30 cellular contexts compared by ENCODE assay signal in genomic region chr22:48320671-48321515, GRCh38.
DNase-seq lines count a peak whose midpoint lies in the region; ATAC-seq and TF ChIP-seq lines count a peak whose summit lies in the region.
"Had no signal": no experiment of that assay in that cellular context is flagged by ENCODE, and none has a peak within 500 bp of the region (broad histone marks: within the 10 kb centered on the region; RNA-seq: fewer than 3 reads in every experiment).

No MANE protein-coding gene starts in this region.

- H3K4me2 ChIP-seq in BLaER1 (peak overlapping the region; percentile 46), GM23338 (no peak overlapping the region), neural progenitor cell (peak overlapping the region; percentile 56), OCI-LY7 (ENCODE audit: low read length) (no peak overlapping the region)

- H3K4me3 ChIP-seq in BLaER1 (no peak overlapping the region), GM23338 (no peak overlapping the region), neural progenitor cell (no peak overlapping the region), OCI-LY7 (ENCODE audit: low read depth, low read length, poor library complexity, severe bottlenecking) (no peak overlapping the region)
- H3K4me3 ChIP-seq: ascending aorta, cardiac muscle cell, left ventricle myocardium inferior, SJCRH30, skin epidermis, upper lobe of left lung had no signal

- POLR2A ChIA-PET in OCI-LY7 (lab: Charles Lee): no interaction called here

- H3K27ac Mint-ChIP-seq in GM23338: no peak overlapping the region
- H3K27ac Mint-ChIP-seq in brain: peak overlapping the region in 3 of 5 experiments; percentile 37 to 73 (median 55)
- peak overlapping the region; percentile 65 for H3K27ac Mint-ChIP-seq in neural progenitor cell
- no peak overlapping the region for H3K27ac Mint-ChIP-seq in T-helper 2 cell treated with Interferon-gamma antibody and Interleukin-4, amounts not matched to agents 5 μg/mL and 100 μg/mL, for 36 hours
- no peak overlapping the region for H3K27ac Mint-ChIP-seq in nephron progenitor cell
- H3K27ac Mint-ChIP-seq: activated B cell treated with CpG ODN at 0.5 μM for 24 hours; activated naive CD8-positive, alpha-beta T cell treated with anti-CD3 and anti-CD28 coated beads, Interleukin-2, amount 10 ng/mL, durations not matched to agents 7 days and 5 days; mesothelial cell of epicardium had no signal

- no peaks in the 10 kb centered on the region for H3K79me2 ChIP-seq in GM23338 (replicated peaks; ENCODE audit: insufficient read depth)
- no peaks in the 10 kb centered on the region for H3K79me2 ChIP-seq in neural progenitor cell (ENCODE audit: low read depth)
- no peaks in the 10 kb centered on the region for H3K79me2 ChIP-seq in OCI-LY7 (ENCODE audit: insufficient read depth, low read depth, low read length)

- H3K36me3 Mint-ChIP-seq in GM23338 (ENCODE audit: low read depth): peaks cover 7% of the 10 kb centered on the region; the same call in 1 of the 3 replicates
- no peaks in the 10 kb centered on the region for H3K36me3 Mint-ChIP-seq in brain
- no peaks in the 10 kb centered on the region for H3K36me3 Mint-ChIP-seq in neural progenitor cell
- no peaks in the 10 kb centered on the region for H3K36me3 Mint-ChIP-seq in T-helper 2 cell treated with Interferon-gamma antibody and Interleukin-4, amounts not matched to agents 5 μg/mL and 100 μg/mL, for 36 hours (ENCODE audit: low read depth)
- no peaks in the 10 kb centered on the region for H3K36me3 Mint-ChIP-seq in nephron progenitor cell (ENCODE audit: low read depth)
- H3K36me3 Mint-ChIP-seq: activated naive CD8-positive, alpha-beta T cell treated with anti-CD3 and anti-CD28 coated beads, Interleukin-2, amount 10 ng/mL, durations not matched to agents 7 days and 5 days; mesothelial cell of epicardium had no signal

- H3K4me3 Mint-ChIP-seq in GM23338 (no peak overlapping the region), brain (no peak overlapping the region), neural progenitor cell (peak overlapping the region; percentile 74), nephron progenitor cell (no peak overlapping the region)
- H3K4me3 Mint-ChIP-seq in T-helper 2 cell treated with Interferon-gamma antibody and Interleukin-4, amounts not matched to agents 5 μg/mL and 100 μg/mL, for 36 hours: no peak overlapping the region
- H3K4me3 Mint-ChIP-seq: activated B cell treated with CpG ODN at 0.5 μM for 24 hours; activated naive CD8-positive, alpha-beta T cell treated with anti-CD3 and anti-CD28 coated beads, Interleukin-2, amount 10 ng/mL, durations not matched to agents 7 days and 5 days; mesothelial cell of epicardium; naive B cell; stimulated activated naive B cell treated with anti-CD40 and anti-IgM and Interleukin-4, amounts not matched to agents 10 μg/mL and 1 μg/mL and 100 μg/mL, for 72 hours had no signal

- H3K9me3 Mint-ChIP-seq in GM23338 (peaks cover 20% of the 10 kb centered on the region), brain (peaks cover 10 to 20% (median 16%) of the 10 kb centered on the region in 5 experiments), neural progenitor cell (peaks cover 15% of the 10 kb centered on the region), nephron progenitor cell (peaks cover 30% of the 10 kb centered on the region)
- no peaks in the 10 kb centered on the region for H3K9me3 Mint-ChIP-seq in T-helper 2 cell treated with Interferon-gamma antibody and Interleukin-4, amounts not matched to agents 5 μg/mL and 100 μg/mL, for 36 hours

- H3K27me3 Mint-ChIP-seq in GM23338 (ENCODE audit: insufficient read depth, low read depth, poor library complexity): peaks cover 5% of the 10 kb centered on the region
- H3K27me3 Mint-ChIP-seq in brain: peaks cover 7% of the 10 kb centered on the region
- peaks cover 12% of the 10 kb centered on the region for H3K27me3 Mint-ChIP-seq in neural progenitor cell (ENCODE audit: insufficient read depth, low read depth)
- H3K27me3 Mint-ChIP-seq in T-helper 2 cell treated with Interferon-gamma antibody and Interleukin-4, amounts not matched to agents 5 μg/mL and 100 μg/mL, for 36 hours (ENCODE audit: low read depth): no peaks in the 10 kb centered on the region
- peaks cover 9% of the 10 kb centered on the region for H3K27me3 Mint-ChIP-seq in nephron progenitor cell (ENCODE audit: low read depth, poor library complexity)
- H3K27me3 Mint-ChIP-seq: activated naive CD8-positive, alpha-beta T cell treated with anti-CD3 and anti-CD28 coated beads, Interleukin-2, amount 10 ng/mL, durations not matched to agents 7 days and 5 days had no signal

- H3K4me1 ChIP-seq in BLaER1 (peaks cover 25% of the 10 kb centered on the region), GM23338 (ENCODE audit: insufficient read depth) (no peaks in the 10 kb centered on the region), neural progenitor cell (peaks cover 10% of the 10 kb centered on the region), OCI-LY7 (ENCODE audit: insufficient read depth, low read length, poor library complexity, severe bottlenecking) (no peaks in the 10 kb centered on the region)
- H3K4me1 ChIP-seq: ascending aorta, Caco-2, left ventricle myocardium inferior, SJCRH30, upper lobe of left lung had no signal

- intact Hi-C loops in OCI-LY7 (cut with micrococcal nuclease; ENCODE audit: unreplicated experiment): no loop called here

- H3F3A ChIP-seq in GM23338 (replicated peaks; ENCODE audit: low read depth) (no peaks in the 10 kb centered on the region), neural progenitor cell (ENCODE audit: low read depth) (no peaks in the 10 kb centered on the region)

- no peaks in the 10 kb centered on the region for H3K27me3 ChIP-seq in BLaER1
- no peaks in the 10 kb centered on the region for H3K27me3 ChIP-seq in GM23338 (ENCODE audit: insufficient read depth)
- H3K27me3 ChIP-seq in neural progenitor cell: no peaks in the 10 kb centered on the region
- H3K27me3 ChIP-seq: ascending aorta, cardiac muscle cell, upper lobe of left lung had no signal

- H3K4me1 Mint-ChIP-seq in GM23338 (peaks cover 8% of the 10 kb centered on the region), brain (peaks cover 20% of the 10 kb centered on the region), neural progenitor cell (peaks cover 22% of the 10 kb centered on the region), nephron progenitor cell (peaks cover 20% of the 10 kb centered on the region)
- H3K4me1 Mint-ChIP-seq in T-helper 2 cell treated with Interferon-gamma antibody and Interleukin-4, amounts not matched to agents 5 μg/mL and 100 μg/mL, for 36 hours (ENCODE audit: low read depth): no peaks in the 10 kb centered on the region
- H3K4me1 Mint-ChIP-seq: activated B cell treated with CpG ODN at 0.5 μM for 24 hours; activated naive CD8-positive, alpha-beta T cell treated with anti-CD3 and anti-CD28 coated beads, Interleukin-2, amount 10 ng/mL, durations not matched to agents 7 days and 5 days; naive B cell; stimulated activated naive B cell treated with anti-CD40 and anti-IgM and Interleukin-4, amounts not matched to agents 10 μg/mL and 1 μg/mL and 100 μg/mL, for 72 hours had no signal

- DNase-seq in GM23338 (ENCODE audit: low spot score) (no peak), neural progenitor cell (ENCODE audit: low spot score) (peak; percentile 47), OCI-LY7 (ENCODE audit: low spot score) (no peak), SIG-M5 treated with dmso at 0.1 percent for 504 hours (lab: John Stamatoyannopoulos, UW; ENCODE audit: unreplicated experiment) (no peak), nephron progenitor cell (no peak)
- no peak for DNase-seq in T-helper 2 cell treated with Interferon-gamma antibody and Interleukin-4, amounts not matched to agents 5 μg/mL and 100 μg/mL, for 36 hours (ENCODE audit: low spot score)
- DNase-seq: activated B cell treated with CpG ODN at 0.5 μM for 24 hours; activated CD4-positive, alpha-beta T cell treated with anti-CD3 and anti-CD28 coated beads, Interleukin-2, amount 50 U/mL, for 1 hour; activated gamma-delta T cell; activated T-cell treated with anti-CD3 and anti-CD28 coated beads, Interleukin-2, amount 50 U/mL, for 1 hour; C1 segment of cervical spinal cord; Caco-2; cortex of kidney; effector memory CD4-positive, alpha-beta T cell; left ventricle myocardium inferior; naive B cell; NCI-H1694; NCI-H2171 treated with DMSO at 0.1 percent for 48 hours; NCI-H524; SJCRH30; stimulated activated naive B cell treated with anti-CD40 and anti-IgM and Interleukin-4, amounts not matched to agents 10 μg/mL and 1 μg/mL and 100 μg/mL, for 72 hours; upper lobe of left lung had no signal

- CTCF ChIA-PET in OCI-LY7 (lab: Charles Lee; ENCODE audit: unreplicated experiment): no interaction called here

- H4K20me1 ChIP-seq in BLaER1: no peaks in the 10 kb centered on the region
- no peaks in the 10 kb centered on the region for H4K20me1 ChIP-seq in GM23338 (replicated peaks; ENCODE audit: insufficient read depth)
- H4K20me1 ChIP-seq in neural progenitor cell (ENCODE audit: low read depth): no peaks in the 10 kb centered on the region
- no peaks in the 10 kb centered on the region for H4K20me1 ChIP-seq in OCI-LY7 (ENCODE audit: insufficient read depth, low read length)

- H2AFZ ChIP-seq in GM23338 (no peak overlapping the region), neural progenitor cell (replicated peaks) (no peak overlapping the region), OCI-LY7 (ENCODE audit: low read length) (no peak overlapping the region)

- H3K27ac ChIP-seq in BLaER1 (no peak overlapping the region), GM23338 (ENCODE audit: low read depth) (no peak overlapping the region), neural progenitor cell (no peak overlapping the region), OCI-LY7 (ENCODE audit: low read depth, low read length, poor library complexity, severe bottlenecking) (no peak overlapping the region)
- H3K27ac ChIP-seq: ascending aorta, cardiac muscle cell, epithelial cell of prostate, left ventricle myocardium inferior, SJCRH30, skin epidermis, upper lobe of left lung had no signal

- no peak overlapping the region for H3K9ac ChIP-seq in BLaER1
- H3K9ac ChIP-seq in neural progenitor cell: no peak overlapping the region

- TF ChIP-seq CTCF in GM23338 (conservative IDR thresholded peaks at IDR 0.05; ENCODE audit: low read depth in 2 of 2): no peak
- TF ChIP-seq CTCF in brain (conservative IDR thresholded peaks at IDR 0.05): no peak
- TF ChIP-seq CTCF in neural progenitor cell (IDR thresholded peaks at IDR 0.05): no peak
- TF ChIP-seq CTCF in OCI-LY7 (conservative IDR thresholded peaks at IDR 0.05; ENCODE audit: low read length): no peak
- TF ChIP-seq CTCF in nephron progenitor cell (IDR thresholded peaks at IDR 0.05): no peak

- H3K9me3 ChIP-seq in BLaER1 (no peaks in the 10 kb centered on the region; the same call in 1 of the 2 replicates), neural progenitor cell (ENCODE audit: low read depth) (no peaks in the 10 kb centered on the region), OCI-LY7 (ENCODE audit: low read length) (no peaks in the 10 kb centered on the region)
- H3K9me3 ChIP-seq: ascending aorta, Caco-2 had no signal

- H3K9me2 ChIP-seq in GM23338 (ENCODE audit: insufficient read depth) (no peaks in the 10 kb centered on the region), OCI-LY7 (ENCODE audit: insufficient read depth, low read length) (no peaks in the 10 kb centered on the region)

- no TSS peak for BruUV-seq in OCI-LY7 (replicated peaks; lab: Mats Ljungman, UMichigan)

- no peaks in the 10 kb centered on the region for H3K36me3 ChIP-seq in BLaER1
- no peaks in the 10 kb centered on the region for H3K36me3 ChIP-seq in GM23338 (ENCODE audit: insufficient read depth)
- no peaks in the 10 kb centered on the region for H3K36me3 ChIP-seq in neural progenitor cell
- H3K36me3 ChIP-seq in OCI-LY7 (ENCODE audit: insufficient read depth, low read length): no peaks in the 10 kb centered on the region
- H3K36me3 ChIP-seq: ascending aorta, cardiac muscle cell, left ventricle myocardium inferior, SJCRH30, upper lobe of left lung had no signal

- ATAC-seq in GM23338: peak; percentile 71
- ATAC-seq: stimulated activated naive B cell treated with anti-CD40 and anti-IgM and Interleukin-4, amounts not matched to agents 10 μg/mL and 1 μg/mL and 100 μg/mL, for 72 hours had no signal

Comparison
In these comparisons a context has a peak if more than half of its experiments do, and no peak if none do; other contexts are left out.
1. H3K4me2 ChIP-seq: peak in BLaER1 (single experiment) and neural progenitor cell (single experiment); none in GM23338 (single experiment) and OCI-LY7 (single experiment).
2. H3K27ac Mint-ChIP-seq: peak in brain (3 of 5) and neural progenitor cell (single experiment); none in GM23338 (single experiment), T-helper 2 cell treated with Interferon-gamma antibody and Interleukin-4, amounts not matched to agents 5 μg/mL and 100 μg/mL, for 36 hours (single experiment) and nephron progenitor cell (single experiment).